ENCODE assay signal across 8 cellular contexts in the genomic region with DNA sequence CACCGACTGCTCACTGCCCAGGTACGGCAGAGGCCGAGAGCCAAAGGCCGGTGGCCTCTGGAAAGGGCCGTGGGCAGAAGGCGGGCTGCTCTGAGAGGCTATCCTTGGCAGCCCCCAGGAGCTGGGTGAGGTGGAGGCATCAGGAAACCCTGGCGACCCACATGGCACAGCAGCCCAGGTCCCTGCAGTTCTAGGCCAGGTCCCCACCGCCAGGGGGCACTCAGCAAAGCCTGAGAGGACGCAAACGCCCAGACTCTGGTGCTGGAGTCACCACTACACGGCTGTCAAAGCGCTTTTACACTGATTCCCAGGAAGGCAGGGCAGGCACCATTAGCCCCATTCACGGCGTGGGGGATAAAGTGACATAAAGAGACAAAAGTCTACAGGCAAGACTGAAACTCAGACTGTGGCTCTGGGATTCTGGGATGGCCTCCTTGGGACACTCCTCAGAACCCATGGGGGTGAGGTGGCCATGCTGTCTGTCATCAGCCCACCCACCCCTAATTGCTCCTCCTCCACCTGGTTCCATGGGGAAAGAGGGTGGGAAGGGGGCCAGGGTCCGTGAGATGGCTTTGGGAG. TPM values are rescaled to one million over a fixed set of nuclear protein-coding genes. Genes with fewer than 3 reads are reported as not detected.
A peak's percentile ranks its signal among the peaks of the same experiment; 100 is the strongest.
DNase-seq lines count a peak whose midpoint lies in the region; ATAC-seq, FAIRE-seq and TF ChIP-seq lines count a peak whose summit lies in the region.

No MANE protein-coding gene starts in this region.

- H3K9ac ChIP-seq in endothelial cell of umbilical vein (replicated peaks; ENCODE audit: extremely low read depth, insufficient read depth, low read length): no peak overlapping the region

- H3K9me3 Mint-ChIP-seq in activated CD8-positive, alpha-beta memory T cell treated with anti-CD3 and anti-CD28 coated beads, Interleukin-2, amount 10 ng/mL, durations not matched to agents 7 days and 5 days (ENCODE audit: low read depth): no peaks in the 10 kb centered on the region
- no peaks in the 10 kb centered on the region for H3K9me3 Mint-ChIP-seq in mesothelial cell of epicardium

- DNase-seq in Daoy (ENCODE audit: low read depth) (peak; percentile 92), HK-2 (ENCODE audit: unreplicated experiment) (peak; percentile 58), NOMO-1 treated with dmso at 0.1 percent for 144 hours (lab: John Stamatoyannopoulos, UW; ENCODE audit: unreplicated experiment) (peak; percentile 32), endothelial cell of umbilical vein (ENCODE audit: low read depth, low spot score) (peak; percentile 82), mesothelial cell of epicardium (ENCODE audit: low spot score in 2 of 2, unreplicated experiment in 2 of 2) (peak; percentile 79 to 92)
- peak; percentile 90 for DNase-seq in activated CD8-positive, alpha-beta memory T cell treated with anti-CD3 and anti-CD28 coated beads, Interleukin-2, amount 10 ng/mL, durations not matched to agents 7 days and 5 days
- DNase-seq in stimulated activated CD8-positive, alpha-beta memory T cell treated with anti-CD3 and anti-CD28 coated beads, Interleukin-2, amount 100 ng/mL, for 1 hour (ENCODE audit: low read depth in 2 of 2): peak; percentile 71 to 80

- ATAC-seq in activated CD8-positive, alpha-beta memory T cell treated with anti-CD3 and anti-CD28 coated beads, Interleukin-2, amount 10 ng/mL, durations not matched to agents 7 days and 5 days: peak; percentile 71
- no peak for ATAC-seq in HG03135 (IDR thresholded peaks at IDR 0.05; ENCODE audit: unreplicated experiment)

- H2AFZ ChIP-seq in endothelial cell of umbilical vein (ENCODE audit: low read depth, low read length): peak overlapping the region; percentile 20

- H3K4me2 ChIP-seq in endothelial cell of umbilical vein (ENCODE audit: insufficient read depth, low read length): peak overlapping the region; percentile 50

- H3K9me1 ChIP-seq in endothelial cell of umbilical vein (replicated peaks; ENCODE audit: control insufficient read depth, extremely low read depth, insufficient read depth, low read length): no peaks in the 10 kb centered on the region

- CTCF ChIA-PET in activated CD8-positive, alpha-beta memory T cell treated with anti-CD3 and anti-CD28 coated beads, Interleukin-2, amount 10 ng/mL, durations not matched to agents 7 days and 5 days (lab: Charles Lee): interaction anchor here (0.7 to 4.1 kb wide), 16 partner anchors 9 to 159 kb away, joined by 3 to 29 read pairs (median 4); a partner anchor contains a TSS
- CTCF ChIA-PET in endothelial cell of umbilical vein (lab: Charles Lee): interaction anchor here (0.6 to 10.9 kb wide), 20 partner anchors 9 to 161 kb away, joined by 3 to 113 read pairs (median 4); a partner anchor contains a TSS

- dilution Hi-C loops in endothelial cell of umbilical vein (cut with MboI; ENCODE audit: extremely low pct_ligation_motif_present, low sequenced_read_pairs): no loop called here

- POLR2A ChIA-PET in endothelial cell of umbilical vein (lab: Charles Lee): no interaction called here

- TF ChIP-seq CTCF in endothelial cell of umbilical vein (IDR thresholded peaks at IDR 0.05; ENCODE audit: extremely low read depth in 1 of 2, insufficient read depth in 1 of 2, low read depth in 1 of 2, low read length in 2 of 2): peak; percentile 97 to 98
- TF ChIP-seq CTCF in mesothelial cell of epicardium (IDR thresholded peaks at IDR 0.05; ENCODE audit: unreplicated experiment): peak; percentile 82

- H3K4me3 ChIP-seq in endothelial cell of umbilical vein (replicated peaks in 1 of 3; ENCODE audit: insufficient read depth in 1 of 3, low read depth in 1 of 3, low read length in 3 of 3): peak overlapping the region in 1 of 3 experiments; percentile 84

- peak; percentile 96 for FAIRE-seq in endothelial cell of umbilical vein (lab: Jason Lieb, UNC)

- H3K4me1 Mint-ChIP-seq in activated CD8-positive, alpha-beta memory T cell treated with anti-CD3 and anti-CD28 coated beads, Interleukin-2, amount 10 ng/mL, durations not matched to agents 7 days and 5 days: peaks cover 7% of the 10 kb centered on the region
- H3K4me1 Mint-ChIP-seq in mesothelial cell of epicardium: peaks cover 18% of the 10 kb centered on the region

- H3K27me3 ChIP-seq in endothelial cell of umbilical vein (ENCODE audit: control insufficient read depth in 2 of 2, insufficient read depth in 2 of 2, low read length in 2 of 2): no peaks in the 10 kb centered on the region

- no peaks in the 10 kb centered on the region for H3K9me3 ChIP-seq in endothelial cell of umbilical vein (replicated peaks; ENCODE audit: control insufficient read depth, insufficient read depth, low read length)

- no peak overlapping the region for H3K4me3 Mint-ChIP-seq in activated CD8-positive, alpha-beta memory T cell treated with anti-CD3 and anti-CD28 coated beads, Interleukin-2, amount 10 ng/mL, durations not matched to agents 7 days and 5 days
- peak overlapping the region; percentile 74 for H3K4me3 Mint-ChIP-seq in mesothelial cell of epicardium

- peak overlapping the region; percentile 49 for H3K27ac ChIP-seq in endothelial cell of umbilical vein (ENCODE audit: insufficient read depth, low read depth, low read length)

- no peaks in the 10 kb centered on the region for H3K36me3 ChIP-seq in endothelial cell of umbilical vein (ENCODE audit: control insufficient read depth in 2 of 2, extremely low read depth in 1 of 2, insufficient read depth in 2 of 2, low read length in 2 of 2)

- no peaks in the 10 kb centered on the region for H4K20me1 ChIP-seq in endothelial cell of umbilical vein (replicated peaks; ENCODE audit: control insufficient read depth, extremely low read depth, insufficient read depth, low read length)

- no peaks in the 10 kb centered on the region for H3K36me3 Mint-ChIP-seq in activated CD8-positive, alpha-beta memory T cell treated with anti-CD3 and anti-CD28 coated beads, Interleukin-2, amount 10 ng/mL, durations not matched to agents 7 days and 5 days
- no peaks in the 10 kb centered on the region for H3K36me3 Mint-ChIP-seq in mesothelial cell of epicardium

- TF ChIP-seq POLR2A in endothelial cell of umbilical vein (IDR thresholded peaks at IDR 0.05; ENCODE audit: low read depth, low read length): no peak

- BruUV-seq in endothelial cell of umbilical vein (replicated peaks; lab: Mats Ljungman, UMichigan): no TSS peak

- H3K4me1 ChIP-seq in endothelial cell of umbilical vein (ENCODE audit: control insufficient read depth, extremely low read depth, insufficient read depth, low read length): peaks cover 27% of the 10 kb centered on the region

- peaks cover 32% of the 10 kb centered on the region for H3K79me2 ChIP-seq in endothelial cell of umbilical vein (ENCODE audit: control insufficient read depth, insufficient read depth, low read length)

- H3K27ac Mint-ChIP-seq in activated CD8-positive, alpha-beta memory T cell treated with anti-CD3 and anti-CD28 coated beads, Interleukin-2, amount 10 ng/mL, durations not matched to agents 7 days and 5 days: no peak overlapping the region
- peak overlapping the region; percentile 59 for H3K27ac Mint-ChIP-seq in mesothelial cell of epicardium

- peaks cover 48% of the 10 kb centered on the region for H3K27me3 Mint-ChIP-seq in activated CD8-positive, alpha-beta memory T cell treated with anti-CD3 and anti-CD28 coated beads, Interleukin-2, amount 10 ng/mL, durations not matched to agents 7 days and 5 days
- peaks cover 6% of the 10 kb centered on the region for H3K27me3 Mint-ChIP-seq in mesothelial cell of epicardium (ENCODE audit: low read depth)

- intact Hi-C loops in endothelial cell of umbilical vein (cut with micrococcal nuclease): loop anchor here (1.0 to 5.0 kb wide), 6 partner anchors 37 to 160 kb away; a partner anchor contains a TSS

TF ChIP-seq in endothelial cell of umbilical vein, 7 proteins besides CTCF, POLR2A, EP300 and RAD21:
- TF ChIP-seq FOS (IDR thresholded peaks at IDR 0.05; ENCODE audit: borderline replicate concordance, insufficient read depth, low read length) (no peak), POLR2AphosphoS5 (IDR thresholded peaks at IDR 0.05; ENCODE audit: insufficient read depth, low read depth, low read length) (peak; percentile 26), MYC (IDR thresholded peaks at IDR 0.05; ENCODE audit: low read depth, low read length) (peak; percentile 46)

RNA-seq across cellular contexts. Expression of a gene that starts 4.9 kb away (rescaled TPM):
- total RNA-seq in Daoy (2014; rRNA removed; shearing (Covaris generic)): 8.1 and 8.4 TPM in 2 replicates
- 1 to 10 TPM; 1.1 to 1.7 TPM for total RNA-seq in activated CD8-positive, alpha-beta memory T cell treated with anti-CD3 and anti-CD28 coated beads, Interleukin-2, amount 10 ng/mL, durations not matched to agents 7 days and 5 days
- total RNA-seq in endothelial cell of umbilical vein (56.9 and 68.3 TPM in 2 replicates), mesothelial cell of epicardium (49.3 to 51.2 TPM (median 50.7 TPM) in 3 replicates)
- 30.6 and 40.8 TPM in 2 replicates for polyA plus RNA-seq in endothelial cell of umbilical vein
- polyA plus RNA-seq in endothelial cell of umbilical vein (2011; cell fraction: cytosol; rRNA removed): 15.3 and 21.4 TPM in 2 replicates
- 140 and 157 TPM in 2 replicates for polyA plus RNA-seq in endothelial cell of umbilical vein (2011; cell fraction: nucleus; rRNA removed)
- 25.4 and 32.1 TPM in 2 replicates for polyA plus RNA-seq in endothelial cell of umbilical vein (2012)
- 24.3 and 28.8 TPM in 2 replicates for polyA minus RNA-seq in endothelial cell of umbilical vein
- 1.3 TPM for polyA minus RNA-seq in endothelial cell of umbilical vein (2011; cell fraction: cytosol; rRNA and poly(A)+ RNA removed)
- polyA minus RNA-seq in endothelial cell of umbilical vein (2011; cell fraction: nucleus; rRNA and poly(A)+ RNA removed): 33.5 and 67.5 TPM in 2 replicates

RNA-seq across cellular contexts. Expression of a gene that starts 20.5 kb away (rescaled TPM):
- total RNA-seq in Daoy (2014; rRNA removed; shearing (Covaris generic)): 2.0 and 3.5 TPM in 2 replicates
- total RNA-seq in activated CD8-positive, alpha-beta memory T cell treated with anti-CD3 and anti-CD28 coated beads, Interleukin-2, amount 10 ng/mL, durations not matched to agents 7 days and 5 days: 10 to 100 TPM; 54.3 to 71.6 TPM
- total RNA-seq in endothelial cell of umbilical vein (33.9 and 48.7 TPM in 2 replicates), mesothelial cell of epicardium (38.9 to 41.6 TPM (median 39.4 TPM) in 3 replicates)
- polyA plus RNA-seq in endothelial cell of umbilical vein: 38.8 and 52.9 TPM in 2 replicates
- polyA plus RNA-seq in endothelial cell of umbilical vein (2011; cell fraction: cytosol; rRNA removed): 8.5 and 11.8 TPM in 2 replicates
- polyA plus RNA-seq in endothelial cell of umbilical vein (2011; cell fraction: nucleus; rRNA removed): 247 and 252 TPM in 2 replicates
- 18.0 and 27.4 TPM in 2 replicates for polyA plus RNA-seq in endothelial cell of umbilical vein (2012)
- 11.2 and 23.6 TPM in 2 replicates for polyA minus RNA-seq in endothelial cell of umbilical vein
- not detected for polyA minus RNA-seq in endothelial cell of umbilical vein (2011; cell fraction: cytosol; rRNA and poly(A)+ RNA removed)
- 31.3 and 39.8 TPM in 2 replicates for polyA minus RNA-seq in endothelial cell of umbilical vein (2011; cell fraction: nucleus; rRNA and poly(A)+ RNA removed)

Comparison
In these comparisons a context has a peak if more than half of its experiments do, and no peak if none do; other contexts are left out.
1. DNase-seq: peak in every context shown above with its lines; median percentile 92 in Daoy; 90 in activated CD8-positive, alpha-beta memory T cell treated with anti-CD3 and anti-CD28 coated beads, Interleukin-2, amount 10 ng/mL, durations not matched to agents 7 days and 5 days; 86 in mesothelial cell of epicardium; 82 in endothelial cell of umbilical vein; 76 in stimulated activated CD8-positive, alpha-beta memory T cell treated with anti-CD3 and anti-CD28 coated beads, Interleukin-2, amount 100 ng/mL, for 1 hour; 58 in HK-2; 32 in NOMO-1 treated with dmso at 0.1 percent for 144 hours.